ENCODE assay signal across 29 cellular contexts in genomic region chr3:124453221-124453620, GRCh38.
"Had no signal": no experiment of that assay in that cellular context is flagged by ENCODE, and none has a peak within 500 bp of the region (broad histone marks: within the 10 kb centered on the region; RNA-seq: fewer than 3 reads in every experiment).

No MANE protein-coding gene starts in this region.

- H3K4me3 ChIP-seq: ascending aorta, breast epithelium, cardiac muscle cell, colonic mucosa, heart left ventricle had no signal

- H3K9me3 ChIP-seq: ascending aorta, breast epithelium, colonic mucosa, heart left ventricle had no signal

- H3K4me1 ChIP-seq: ascending aorta, breast epithelium, colonic mucosa, heart left ventricle had no signal

- H3K36me3 Mint-ChIP-seq: activated naive CD4-positive, alpha-beta T cell treated with anti-CD3 and anti-CD28 coated beads, Interleukin-2, amount 10 ng/mL, durations not matched to agents 7 days and 5 days; activated naive CD4-positive, alpha-beta T cell treated with anti-CD3 and anti-CD28 coated beads, Interleukin-2, amount 50 U/mL, for 72 hours; activated naive CD8-positive, alpha-beta T cell treated with anti-CD3 and anti-CD28 coated beads, Interleukin-2, amount 10 ng/mL, durations not matched to agents 7 days and 5 days had no signal

- H3K27ac ChIP-seq: ascending aorta, breast epithelium, cardiac muscle cell, colonic mucosa, epithelial cell of prostate, heart left ventricle had no signal

- H3K9me3 Mint-ChIP-seq: activated CD4-positive, alpha-beta memory T cell treated with anti-CD3 and anti-CD28 coated beads, Interleukin-2, amount 10 ng/mL, durations not matched to agents 7 days and 5 days; activated CD4-positive, alpha-beta T cell treated with anti-CD3 and anti-CD28 coated beads, Interleukin-2, amount 10 ng/mL, durations not matched to agents 7 days and 5 days; activated naive CD4-positive, alpha-beta T cell treated with anti-CD3 and anti-CD28 coated beads, Interleukin-2, amount 10 ng/mL, durations not matched to agents 7 days and 5 days; activated naive CD8-positive, alpha-beta T cell treated with anti-CD3 and anti-CD28 coated beads, Interleukin-2, amount 10 ng/mL, durations not matched to agents 7 days and 5 days; activated T-cell treated with anti-CD3 and anti-CD28 coated beads, Interleukin-2, amount 50 U/mL, for 24 hours; brain; T-helper 2 cell treated with Interferon-gamma antibody and Interleukin-4, amounts not matched to agents 5 μg/mL and 100 μg/mL, for 36 hours had no signal

- DNase-seq: activated CD4-positive, alpha-beta memory T cell treated with anti-CD3 and anti-CD28 coated beads, Interleukin-2, amount 10 ng/mL, durations not matched to agents 7 days and 5 days; activated CD4-positive, alpha-beta T cell treated with anti-CD3 and anti-CD28 coated beads for 1 hour; activated CD4-positive, alpha-beta T cell treated with anti-CD3 and anti-CD28 coated beads for 4 hours; activated CD4-positive, alpha-beta T cell treated with anti-CD3 and anti-CD28 coated beads, Interleukin-2, amount 10 ng/mL, durations not matched to agents 7 days and 5 days; activated CD4-positive, alpha-beta T cell treated with anti-CD3 and anti-CD28 coated beads, Interleukin-2, amount 50 U/mL, for 4 hours; activated CD8-positive, alpha-beta memory T cell treated with anti-CD3 and anti-CD28 coated beads, Interleukin-2, amount 50 U/mL, for 48 hours; activated gamma-delta T cell; activated naive CD4-positive, alpha-beta T cell; activated naive CD4-positive, alpha-beta T cell treated with anti-CD3 and anti-CD28 coated beads, Interleukin-2, amount 10 ng/mL, durations not matched to agents 7 days and 5 days; activated naive CD8-positive, alpha-beta T cell treated with anti-CD3 and anti-CD28 coated beads, Interleukin-2, amount 10 ng/mL, durations not matched to agents 7 days and 5 days; activated T-cell treated with anti-CD3 and anti-CD28 coated beads for 4 hours; activated T-cell treated with anti-CD3 and anti-CD28 coated beads, Interleukin-2, amount 50 U/mL, for 24 hours; activated T-cell treated with anti-CD3 and anti-CD28 coated beads, Interleukin-2, amount 50 U/mL, for 72 hours; central memory CD4-positive, alpha-beta T cell; cerebellar nuclear complex; colonic mucosa; effector CD8-positive, alpha-beta T cell; foreskin fibroblast; heart left ventricle; T-helper 1 cell; T-helper 17 cell; T1000 had no signal

- H3K4me3 Mint-ChIP-seq: activated CD4-positive, alpha-beta memory T cell treated with anti-CD3 and anti-CD28 coated beads, Interleukin-2, amount 10 ng/mL, durations not matched to agents 7 days and 5 days; activated CD4-positive, alpha-beta T cell treated with anti-CD3 and anti-CD28 coated beads, Interleukin-2, amount 10 ng/mL, durations not matched to agents 7 days and 5 days; activated naive CD4-positive, alpha-beta T cell treated with anti-CD3 and anti-CD28 coated beads, Interleukin-2, amount 10 ng/mL, durations not matched to agents 7 days and 5 days; activated naive CD8-positive, alpha-beta T cell treated with anti-CD3 and anti-CD28 coated beads, Interleukin-2, amount 10 ng/mL, durations not matched to agents 7 days and 5 days; activated T-cell treated with anti-CD3 and anti-CD28 coated beads, Interleukin-2, amount 50 U/mL, for 24 hours; activated T-cell treated with anti-CD3 and anti-CD28 coated beads, Interleukin-2, amount 50 U/mL, for 72 hours; brain; T-helper 17 cell; T-helper 2 cell treated with Interferon-gamma antibody and Interleukin-4, amounts not matched to agents 5 μg/mL and 100 μg/mL, for 36 hours had no signal

- H3K4me1 Mint-ChIP-seq: activated CD4-positive, alpha-beta memory T cell treated with anti-CD3 and anti-CD28 coated beads, Interleukin-2, amount 10 ng/mL, durations not matched to agents 7 days and 5 days; activated CD4-positive, alpha-beta T cell treated with anti-CD3 and anti-CD28 coated beads, Interleukin-2, amount 10 ng/mL, durations not matched to agents 7 days and 5 days; activated naive CD4-positive, alpha-beta T cell treated with anti-CD3 and anti-CD28 coated beads, Interleukin-2, amount 10 ng/mL, durations not matched to agents 7 days and 5 days; activated naive CD8-positive, alpha-beta T cell treated with anti-CD3 and anti-CD28 coated beads, Interleukin-2, amount 10 ng/mL, durations not matched to agents 7 days and 5 days; brain; T-helper 17 cell had no signal

- H3K27ac Mint-ChIP-seq: activated CD4-positive, alpha-beta memory T cell treated with anti-CD3 and anti-CD28 coated beads, Interleukin-2, amount 10 ng/mL, durations not matched to agents 7 days and 5 days; activated CD4-positive, alpha-beta T cell treated with anti-CD3 and anti-CD28 coated beads, Interleukin-2, amount 10 ng/mL, durations not matched to agents 7 days and 5 days; activated naive CD4-positive, alpha-beta T cell treated with anti-CD3 and anti-CD28 coated beads, Interleukin-2, amount 10 ng/mL, durations not matched to agents 7 days and 5 days; activated naive CD8-positive, alpha-beta T cell treated with anti-CD3 and anti-CD28 coated beads, Interleukin-2, amount 10 ng/mL, durations not matched to agents 7 days and 5 days; activated T-cell treated with anti-CD3 and anti-CD28 coated beads, Interleukin-2, amount 50 U/mL, for 24 hours; activated T-cell treated with anti-CD3 and anti-CD28 coated beads, Interleukin-2, amount 50 U/mL, for 72 hours; brain; T-helper 17 cell; T-helper 2 cell treated with Interferon-gamma antibody and Interleukin-4, amounts not matched to agents 5 μg/mL and 100 μg/mL, for 36 hours had no signal

- H3K36me3 ChIP-seq: breast epithelium, cardiac muscle cell, colonic mucosa had no signal

- H3K27me3 Mint-ChIP-seq: brain had no signal

- H3K27me3 ChIP-seq: ascending aorta, breast epithelium, cardiac muscle cell, colonic mucosa, heart left ventricle had no signal
